In the genomic region with DNA sequence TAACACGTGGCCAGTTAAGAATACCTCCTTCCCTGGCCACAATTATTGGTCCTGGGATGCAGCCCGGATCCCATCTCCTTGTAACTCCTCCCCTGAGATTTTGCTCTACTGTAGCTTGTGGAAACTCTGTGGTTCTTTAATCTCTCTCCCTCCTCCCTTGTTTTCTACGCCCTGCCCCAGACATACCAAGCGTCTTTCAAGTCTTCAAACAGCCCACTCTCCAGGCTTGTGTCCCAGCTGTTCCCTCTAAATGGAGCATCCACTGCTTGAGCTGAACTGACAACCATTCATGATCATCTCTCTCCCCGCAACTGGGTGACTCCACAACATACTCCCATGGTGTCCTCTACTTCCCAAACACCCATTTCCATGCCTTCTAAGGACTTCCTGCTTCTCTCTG, we compare ENCODE assay signal across 15 cellular contexts.
DNase-seq lines count a peak whose midpoint lies in the region; ATAC-seq lines count a peak whose summit lies in the region.
"Had no signal": no experiment of that assay in that cellular context is flagged by ENCODE, and none has a peak within 500 bp of the region (broad histone marks: within the 10 kb centered on the region; RNA-seq: fewer than 3 reads in every experiment).

No MANE protein-coding gene starts in this region.

- H3K4me1 ChIP-seq in mesendoderm (ENCODE audit: control insufficient read depth, low read depth, low read length) (peaks cover 14% of the 10 kb centered on the region), rectal smooth muscle tissue (ENCODE audit: control insufficient read depth, insufficient read depth, low read length) (peaks cover 3% of the 10 kb centered on the region)
- H3K4me1 ChIP-seq: BLaER1, Caco-2 had no signal

- peaks cover 20% of the 10 kb centered on the region for H3K79me1 ChIP-seq in mesendoderm (ENCODE audit: low read length)

- H4K8ac ChIP-seq in mesendoderm (ENCODE audit: low read depth, low read length): no peak overlapping the region

- no peak overlapping the region for H3K4ac ChIP-seq in mesendoderm (ENCODE audit: low read depth, low read length)

- H3K56ac ChIP-seq in mesendoderm (ENCODE audit: low read length): no peak overlapping the region

- no peak overlapping the region for H2BK120ac ChIP-seq in mesendoderm (ENCODE audit: low read depth, low read length)

- no peak overlapping the region for H3K23ac ChIP-seq in mesendoderm (ENCODE audit: low read length)

- ATAC-seq in GM21360 (IDR thresholded peaks at IDR 0.05; ENCODE audit: unreplicated experiment) (no peak), GM18502 (IDR thresholded peaks at IDR 0.05; ENCODE audit: poor library complexity, unreplicated experiment) (no peak)
- ATAC-seq: HepG2 had no signal

- no peak overlapping the region for H2BK15ac ChIP-seq in mesendoderm (replicated peaks; ENCODE audit: low read depth)

- H3K4me3 ChIP-seq in mesendoderm (ENCODE audit: low read length) (no peak overlapping the region), rectal smooth muscle tissue (ENCODE audit: low read length) (no peak overlapping the region)
- H3K4me3 ChIP-seq: BLaER1 had no signal

- no peak overlapping the region for H3K18ac ChIP-seq in mesendoderm (ENCODE audit: low read length)

- peaks cover 28% of the 10 kb centered on the region for H3K79me2 ChIP-seq in mesendoderm (ENCODE audit: control insufficient read depth, insufficient read depth, low read length)

- no peaks in the 10 kb centered on the region for H3K27me3 ChIP-seq in mesendoderm (ENCODE audit: insufficient read depth, low read length, poor library complexity)
- H3K27me3 ChIP-seq in rectal smooth muscle tissue (ENCODE audit: control insufficient read depth, insufficient read depth, low read length): no peaks in the 10 kb centered on the region
- H3K27me3 ChIP-seq: BLaER1 had no signal

- H2AK5ac ChIP-seq in mesendoderm (ENCODE audit: low read length): peak overlapping the region; percentile 60

- no CpG with 5 or more reads among the region's 5 CpGs for WGBS in mesendoderm (ENCODE audit: extremely low coverage, insufficient coverage, low lambda C conversion rate)

- H3K9ac ChIP-seq in mesendoderm (ENCODE audit: low read length) (no peak overlapping the region), rectal smooth muscle tissue (ENCODE audit: low read length) (no peak overlapping the region)
- H3K9ac ChIP-seq: BLaER1 had no signal

- no peak overlapping the region for H4K5ac ChIP-seq in mesendoderm (ENCODE audit: low read length)

- DNase-seq in NCI-H2171 treated with DMSO at 0.1 percent for 48 hours (lab: John Stamatoyannopoulos, UW): peak; percentile 21
- DNase-seq in NCI-H2171 (lab: John Stamatoyannopoulos, UW): no peak
- peak; percentile 63 for DNase-seq in mesendoderm
- no peak for DNase-seq in retina
- DNase-seq: 8988T; AML-193; Caco-2; CD8-positive, alpha-beta memory T cell; HCEC 1CT; HFFc6 had no signal

- peaks cover 4% of the 10 kb centered on the region for H3K36me3 ChIP-seq in mesendoderm (ENCODE audit: control insufficient read depth, insufficient read depth, low read length)
- peaks cover 6% of the 10 kb centered on the region for H3K36me3 ChIP-seq in rectal smooth muscle tissue (ENCODE audit: control insufficient read depth, insufficient read depth, low read length)
- H3K36me3 ChIP-seq: BLaER1 had no signal

- H3K27ac ChIP-seq in mesendoderm (ENCODE audit: low read depth, low read length) (peak overlapping the region; percentile 7), rectal smooth muscle tissue (ENCODE audit: low read depth, low read length) (peak overlapping the region; percentile 11)
- H3K27ac ChIP-seq: BLaER1 had no signal

- H3K4me2 ChIP-seq in mesendoderm (ENCODE audit: low read length): no peak overlapping the region
- H3K4me2 ChIP-seq: BLaER1 had no signal

- peak overlapping the region; percentile 72 for H2BK5ac ChIP-seq in mesendoderm (ENCODE audit: low read length)

Comparison
In these comparisons a context has a peak if more than half of its experiments do, and no peak if none do; other contexts are left out.
1. DNase-seq: peak in NCI-H2171 treated with DMSO at 0.1 percent for 48 hours (single experiment) and mesendoderm (single experiment); none in NCI-H2171 (single experiment) and retina (single experiment).